In the genomic region with DNA sequence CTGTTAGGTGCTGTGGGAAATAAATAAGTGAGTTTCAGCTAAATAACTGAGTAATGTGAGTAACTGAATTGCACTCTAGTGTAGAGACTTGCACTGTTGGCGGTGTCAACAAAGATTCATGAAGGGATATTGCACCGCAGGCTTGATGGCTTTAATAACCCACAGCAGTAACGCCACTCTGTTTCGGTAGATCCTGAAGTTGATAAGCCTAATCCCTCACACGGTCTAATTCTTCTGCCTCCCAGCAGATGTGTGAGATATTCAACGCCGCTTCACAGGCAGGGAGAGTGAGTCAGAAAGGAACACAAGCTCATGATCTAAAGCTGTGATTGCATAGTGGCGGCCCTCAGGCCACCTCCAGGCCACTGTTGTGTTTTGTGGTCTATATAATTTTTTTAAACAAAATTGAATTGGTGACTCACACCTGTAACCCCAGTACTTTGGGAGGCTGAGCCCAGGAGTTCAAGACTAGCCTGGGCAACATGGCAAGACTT, we compare ENCODE assay signal across 14 cellular contexts.
A peak's percentile ranks its signal among the peaks of the same experiment; 100 is the strongest.
DNase-seq lines count a peak whose midpoint lies in the region; ATAC-seq, FAIRE-seq and TF ChIP-seq lines count a peak whose summit lies in the region.
"Had no signal": no experiment of that assay in that cellular context is flagged by ENCODE, and none has a peak within 500 bp of the region (broad histone marks: within the 10 kb centered on the region; RNA-seq: fewer than 3 reads in every experiment).

No MANE protein-coding gene starts in this region.

- H3K27ac ChIP-seq in epithelial cell of prostate: peak overlapping the region; percentile 65
- H3K27ac ChIP-seq: upper lobe of left lung, VCaP had no signal

- peaks cover 7% of the 10 kb centered on the region for H3K4me1 Mint-ChIP-seq in stimulated activated effector memory CD8-positive, alpha-beta T cell treated with anti-CD3 and anti-CD28 coated beads, Interleukin-12 subunit alpha, Interleukin-12 subunit beta, amount 100 ng/mL, for 72 hours

- peak; percentile 82 for ATAC-seq in stimulated activated effector memory CD8-positive, alpha-beta T cell treated with anti-CD3 and anti-CD28 coated beads, Interleukin-12 subunit alpha, Interleukin-12 subunit beta, amount 100 ng/mL, for 72 hours
- no peak for ATAC-seq in GM18520 (IDR thresholded peaks at IDR 0.05; ENCODE audit: unreplicated experiment)

- no peaks in the 10 kb centered on the region for H3K9me3 Mint-ChIP-seq in stimulated activated effector memory CD8-positive, alpha-beta T cell treated with anti-CD3 and anti-CD28 coated beads, Interleukin-12 subunit alpha, Interleukin-12 subunit beta, amount 100 ng/mL, for 72 hours
- H3K9me3 Mint-ChIP-seq: activated naive CD4-positive, alpha-beta T cell treated with anti-CD3 and anti-CD28 coated beads for 36 hours; IgD-negative memory B cell had no signal

- FAIRE-seq in GM12891 (lab: Jason Lieb, UNC): no peak
- FAIRE-seq: islet of Langerhans had no signal

- peak; percentile 5 for DNase-seq in activated CD4-positive, alpha-beta T cell treated with anti-CD3 and anti-CD28 coated beads for 48 hours
- DNase-seq in activated CD4-positive, alpha-beta T cell treated with anti-CD3 and anti-CD28 coated beads for 4 hours: no peak
- DNase-seq in epithelial cell of prostate (ENCODE audit: low read depth, low spot score): peak; percentile 98
- no peak for DNase-seq in stimulated activated effector memory CD8-positive, alpha-beta T cell treated with anti-CD3 and anti-CD28 coated beads, Interleukin-12 subunit alpha, Interleukin-12 subunit beta, amount 100 ng/mL, for 72 hours (ENCODE audit: low spot score in 2 of 2)
- DNase-seq in GM12891 (ENCODE audit: insufficient read length, low spot score): no peak
- DNase-seq in iPS-NIHi7 (ENCODE audit: extremely low spot score): no peak
- DNase-seq: activated naive CD4-positive, alpha-beta T cell treated with anti-CD3 and anti-CD28 coated beads for 36 hours; AML-193; upper lobe of left lung had no signal

- no peak overlapping the region for H3K4me3 Mint-ChIP-seq in stimulated activated effector memory CD8-positive, alpha-beta T cell treated with anti-CD3 and anti-CD28 coated beads, Interleukin-12 subunit alpha, Interleukin-12 subunit beta, amount 100 ng/mL, for 72 hours
- H3K4me3 Mint-ChIP-seq: activated naive CD4-positive, alpha-beta T cell treated with anti-CD3 and anti-CD28 coated beads for 36 hours; IgD-negative memory B cell had no signal

- no peaks in the 10 kb centered on the region for H3K36me3 Mint-ChIP-seq in stimulated activated effector memory CD8-positive, alpha-beta T cell treated with anti-CD3 and anti-CD28 coated beads, Interleukin-12 subunit alpha, Interleukin-12 subunit beta, amount 100 ng/mL, for 72 hours
- H3K36me3 Mint-ChIP-seq: IgD-negative memory B cell had no signal

- TF ChIP-seq POLR2A in GM12891 (IDR thresholded peaks at IDR 0.05; ENCODE audit: low read depth, low read length): no peak

- H3K27ac Mint-ChIP-seq in stimulated activated effector memory CD8-positive, alpha-beta T cell treated with anti-CD3 and anti-CD28 coated beads, Interleukin-12 subunit alpha, Interleukin-12 subunit beta, amount 100 ng/mL, for 72 hours: no peak overlapping the region
- H3K27ac Mint-ChIP-seq: activated naive CD4-positive, alpha-beta T cell treated with anti-CD3 and anti-CD28 coated beads for 36 hours; IgD-negative memory B cell had no signal

TF ChIP-seq in PFSK-1, 5 proteins besides CTCF, POLR2A, EP300 and RAD21:
- TF ChIP-seq POLR2AphosphoS5 (IDR thresholded peaks at IDR 0.05; ENCODE audit: low read depth, low read length): 0 out of 2 replicates have a peak, but pooled peaks have one; percentile 38
- peak; percentile 68 for TF ChIP-seq FOXP2 (optimal IDR thresholded peaks at IDR 0.05; ENCODE audit: borderline replicate concordance, extremely low read depth, extremely low read length, insufficient read depth)
- TF ChIP-seq, protein P1, sequence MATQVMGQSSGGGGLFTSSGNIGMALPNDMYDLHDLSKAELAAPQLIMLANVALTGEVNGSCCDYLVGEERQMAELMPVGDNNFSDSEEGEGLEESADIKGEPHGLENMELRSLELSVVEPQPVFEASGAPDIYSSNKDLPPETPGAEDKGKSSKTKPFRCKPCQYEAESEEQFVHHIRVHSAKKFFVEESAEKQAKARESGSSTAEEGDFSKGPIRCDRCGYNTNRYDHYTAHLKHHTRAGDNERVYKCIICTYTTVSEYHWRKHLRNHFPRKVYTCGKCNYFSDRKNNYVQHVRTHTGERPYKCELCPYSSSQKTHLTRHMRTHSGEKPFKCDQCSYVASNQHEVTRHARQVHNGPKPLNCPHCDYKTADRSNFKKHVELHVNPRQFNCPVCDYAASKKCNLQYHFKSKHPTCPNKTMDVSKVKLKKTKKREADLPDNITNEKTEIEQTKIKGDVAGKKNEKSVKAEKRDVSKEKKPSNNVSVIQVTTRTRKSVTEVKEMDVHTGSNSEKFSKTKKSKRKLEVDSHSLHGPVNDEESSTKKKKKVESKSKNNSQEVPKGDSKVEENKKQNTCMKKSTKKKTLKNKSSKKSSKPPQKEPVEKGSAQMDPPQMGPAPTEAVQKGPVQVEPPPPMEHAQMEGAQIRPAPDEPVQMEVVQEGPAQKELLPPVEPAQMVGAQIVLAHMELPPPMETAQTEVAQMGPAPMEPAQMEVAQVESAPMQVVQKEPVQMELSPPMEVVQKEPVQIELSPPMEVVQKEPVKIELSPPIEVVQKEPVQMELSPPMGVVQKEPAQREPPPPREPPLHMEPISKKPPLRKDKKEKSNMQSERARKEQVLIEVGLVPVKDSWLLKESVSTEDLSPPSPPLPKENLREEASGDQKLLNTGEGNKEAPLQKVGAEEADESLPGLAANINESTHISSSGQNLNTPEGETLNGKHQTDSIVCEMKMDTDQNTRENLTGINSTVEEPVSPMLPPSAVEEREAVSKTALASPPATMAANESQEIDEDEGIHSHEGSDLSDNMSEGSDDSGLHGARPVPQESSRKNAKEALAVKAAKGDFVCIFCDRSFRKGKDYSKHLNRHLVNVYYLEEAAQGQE (IDR thresholded peaks at IDR 0.05; ENCODE audit: insufficient read depth in 1 of 2, low read depth in 2 of 2, low read length in 2 of 2): peak in 1 of 2 experiments; percentile 44; a peak in 1 of 4 replicates
- no peak for TF ChIP-seq TAF1 (IDR thresholded peaks at IDR 0.05; ENCODE audit: borderline replicate concordance, insufficient read depth, low read length)
- peak; percentile 81; the same call in 1 of the 2 replicates for TF ChIP-seq SIN3A (IDR thresholded peaks at IDR 0.05; ENCODE audit: borderline replicate concordance, insufficient read depth, low read length)
TF ChIP-seq in PFSK-1: peak in this region for 4.

TF ChIP-seq in GM12891, 5 proteins besides CTCF, POLR2A, EP300 and RAD21:
- no peak for TF ChIP-seq POLR2AphosphoS5 (IDR thresholded peaks at IDR 0.05; ENCODE audit: low read depth, low read length)
- no peak for TF ChIP-seq POU2F2 (IDR thresholded peaks at IDR 0.05; ENCODE audit: low read depth, low read length)
- TF ChIP-seq TAF1 (IDR thresholded peaks at IDR 0.05; ENCODE audit: low read depth, low read length): no peak
- no peak for TF ChIP-seq SPI1 (IDR thresholded peaks at IDR 0.05; ENCODE audit: low read depth, low read length)
- TF ChIP-seq PAX5 (IDR thresholded peaks at IDR 0.05; ENCODE audit: insufficient read depth, low read length, severe bottlenecking): no peak

Comparison
In these comparisons a context has a peak if more than half of its experiments do, and no peak if none do; other contexts are left out.
1. DNase-seq: peak in activated CD4-positive, alpha-beta T cell treated with anti-CD3 and anti-CD28 coated beads for 48 hours (single experiment) and epithelial cell of prostate (single experiment); none in activated CD4-positive, alpha-beta T cell treated with anti-CD3 and anti-CD28 coated beads for 4 hours (0 of 2), stimulated activated effector memory CD8-positive, alpha-beta T cell treated with anti-CD3 and anti-CD28 coated beads, Interleukin-12 subunit alpha, Interleukin-12 subunit beta, amount 100 ng/mL, for 72 hours (0 of 2), GM12891 (single experiment) and iPS-NIHi7 (single experiment).